Comparison of ENCODE assay signal across 21 cellular contexts in genomic region chr5:81370912-81371311, GRCh38. TPM values are rescaled to one million over a fixed set of nuclear protein-coding genes. Genes with fewer than 3 reads are reported as not detected.
DNase-seq lines count a peak whose midpoint lies in the region; ATAC-seq, FAIRE-seq and TF ChIP-seq lines count a peak whose summit lies in the region.
"Had no signal": no experiment of that assay in that cellular context is flagged by ENCODE, and none has a peak within 500 bp of the region (broad histone marks: within the 10 kb centered on the region; RNA-seq: fewer than 3 reads in every experiment).

No MANE protein-coding gene starts in this region.

- H3K4ac ChIP-seq in trophoblast cell (ENCODE audit: low read depth, low read length), result no peak overlapping the region

- no peak overlapping the region for H2BK120ac ChIP-seq in trophoblast cell (ENCODE audit: insufficient read depth, low read length, poor library complexity)

- H3K9me3 ChIP-seq in Caco-2, result no peaks in the 10 kb centered on the region
- H3K9me3 ChIP-seq in K562 (replicated peaks; ENCODE audit: control insufficient read depth, insufficient read depth, low read depth, low read length), result no peaks in the 10 kb centered on the region
- H3K9me3 ChIP-seq in right lobe of liver, result no peaks in the 10 kb centered on the region
- no peaks in the 10 kb centered on the region for H3K9me3 ChIP-seq in trophoblast cell (ENCODE audit: insufficient read depth, low read depth, low read length)

- H3K18ac ChIP-seq in trophoblast cell (ENCODE audit: low read length), result no peak overlapping the region

- intact Hi-C loops in Caco-2 (cut with micrococcal nuclease; ENCODE audit: unreplicated experiment), result loop anchor here (1.0 kb wide), 4 partner anchors 8 to 70 kb away; partner anchors contain the start of gene ZCCHC9
- intact Hi-C loops in K562 (cut with micrococcal nuclease), result no loop called here
- intact Hi-C loops in right lobe of liver (cut with DNase I), result no loop called here

- POLR2A ChIA-PET in Caco-2 (lab: Charles Lee), result no interaction called here
- POLR2A ChIA-PET in K562 (lab: Yijun Ruan, JAX), result interaction anchor here (0.7 kb wide), 1 partner anchor 14 kb away, joined by 3 read pairs; no protein-coding TSS in a partner anchor

- no peaks in the 10 kb centered on the region for H3K27me3 Mint-ChIP-seq in Caco-2 (ENCODE audit: insufficient read depth, unreplicated experiment)
- H3K27me3 Mint-ChIP-seq in stimulated activated memory B cell treated with anti-CD40 and anti-IgM and Interleukin-4, amounts not matched to agents 10 μg/mL and 1 μg/mL and 100 μg/mL, for 72 hours, result peaks cover 26% of the 10 kb centered on the region

- peak overlapping the region; percentile 57 for H3K27ac Mint-ChIP-seq in Caco-2 (ENCODE audit: unreplicated experiment)
- H3K27ac Mint-ChIP-seq in stimulated activated memory B cell treated with anti-CD40 and anti-IgM and Interleukin-4, amounts not matched to agents 10 μg/mL and 1 μg/mL and 100 μg/mL, for 72 hours, result no peak overlapping the region
- H3K27ac Mint-ChIP-seq: B cell; CD4-positive, alpha-beta T cell; CD8-positive, alpha-beta T cell had no signal

- no peak overlapping the region for H3K9ac ChIP-seq in K562 (ENCODE audit: insufficient read depth in 1 of 2, low read depth in 2 of 2, low read length in 2 of 2)
- H3K9ac ChIP-seq in trophoblast cell (ENCODE audit: low read length), result no peak overlapping the region
- H3K9ac ChIP-seq: BLaER1 treated with 17β-estradiol and CSF1 and Interleukin-3, amounts not matched to agents 10 nM and 100 nM had no signal

- no peak for TF ChIP-seq POLR2A in K562 (conservative IDR thresholded peaks at IDR 0.05)
- no peak for TF ChIP-seq POLR2A in right lobe of liver (IDR thresholded peaks at IDR 0.05)

- H3K4me1 ChIP-seq in Caco-2 (peaks cover 49% of the 10 kb centered on the region), K562 (replicated peaks in 1 of 2; ENCODE audit: control insufficient read depth in 2 of 2, insufficient read depth in 2 of 2, low read length in 2 of 2) (no peaks in the 10 kb centered on the region), right lobe of liver (peaks cover 0 to 35% (median 9%) of the 10 kb centered on the region in 4 donors), trophoblast cell (ENCODE audit: control insufficient read depth in 1 of 2, insufficient read depth in 2 of 2, low read length in 2 of 2) (no peaks in the 10 kb centered on the region)

- H3K27me3 ChIP-seq in Caco-2 (replicated peaks; ENCODE audit: control insufficient read depth, insufficient read depth, low read length) (no peaks in the 10 kb centered on the region), K562 (ENCODE audit: control insufficient read depth in 2 of 2, insufficient read depth in 2 of 2, low read length in 2 of 2) (peaks cover 14 to 27% of the 10 kb centered on the region in 2 experiments; a peak in 4 of 5 replicates), right lobe of liver (no peaks in the 10 kb centered on the region), trophoblast cell (ENCODE audit: insufficient read depth, low read length) (no peaks in the 10 kb centered on the region)
- H3K27me3 ChIP-seq: BLaER1 treated with 17β-estradiol and CSF1 and Interleukin-3, amounts not matched to agents 10 nM and 100 nM had no signal

- H3K36me3 ChIP-seq in Caco-2 (ENCODE audit: control insufficient read depth, insufficient read depth, low read length) (no peaks in the 10 kb centered on the region), K562 (ENCODE audit: control insufficient read depth, insufficient read depth, low read length) (no peaks in the 10 kb centered on the region), right lobe of liver (peaks cover 0 to 3% (median 1%) of the 10 kb centered on the region in 4 donors), trophoblast cell (ENCODE audit: control insufficient read depth in 1 of 2, insufficient read depth in 2 of 2, low read length in 2 of 2) (no peaks in the 10 kb centered on the region)
- H3K36me3 ChIP-seq: BLaER1 treated with 17β-estradiol and CSF1 and Interleukin-3, amounts not matched to agents 10 nM and 100 nM had no signal

- FAIRE-seq in K562 (lab: Jason Lieb, UNC), result no peak
- FAIRE-seq: A204.1, D721Med, G401.6, GM12891, GM19239 had no signal

- peak overlapping the region; percentile 45 for H3K4me3 Mint-ChIP-seq in Caco-2 (ENCODE audit: unreplicated experiment)
- H3K4me3 Mint-ChIP-seq in stimulated activated memory B cell treated with anti-CD40 and anti-IgM and Interleukin-4, amounts not matched to agents 10 μg/mL and 1 μg/mL and 100 μg/mL, for 72 hours, result no peak overlapping the region
- H3K4me3 Mint-ChIP-seq: B cell; CD4-positive, alpha-beta T cell; CD8-positive, alpha-beta T cell had no signal

- H3K79me2 ChIP-seq in K562 (ENCODE audit: control insufficient read depth, insufficient read depth, low read length) (no peaks in the 10 kb centered on the region), trophoblast cell (ENCODE audit: control insufficient read depth, insufficient read depth, low read length, poor library complexity) (no peaks in the 10 kb centered on the region)

- H3K79me1 ChIP-seq in trophoblast cell (ENCODE audit: low read length), result no peaks in the 10 kb centered on the region

- H2AK5ac ChIP-seq in trophoblast cell (ENCODE audit: low read length), result no peak overlapping the region

- CTCF ChIA-PET in Caco-2 (lab: Charles Lee) (interaction anchor here (1.2 kb wide), 1 partner anchor 71 kb away, joined by 5 read pairs; no protein-coding TSS in a partner anchor), K562 (lab: Yijun Ruan, JAX; ENCODE audit: low intra/inter-chr PET ratio) (no interaction called here)

- no peak for TF ChIP-seq EP300 in K562 (IDR thresholded peaks at IDR 0.05; ENCODE audit: low read length)

- no peak for TF ChIP-seq RAD21 in K562 (CRISPR knock-in tag; conservative IDR thresholded peaks at IDR 0.05 in 1 of 2, IDR thresholded peaks at IDR 0.05 in 1 of 2)

- no peak for TF ChIP-seq CTCF in Caco-2 (IDR thresholded peaks at IDR 0.05; ENCODE audit: insufficient read depth in 1 of 2, low read depth in 1 of 2, low read length in 1 of 2, severe bottlenecking in 1 of 2, unreplicated experiment in 1 of 2)
- TF ChIP-seq CTCF in K562 (IDR thresholded peaks at IDR 0.05 in 2 of 3, conservative IDR thresholded peaks at IDR 0.05 in 1 of 3; ENCODE audit: insufficient read depth in 2 of 3, low read depth in 1 of 3, low read length in 3 of 3), result no peak
- TF ChIP-seq CTCF in right lobe of liver (IDR thresholded peaks at IDR 0.05), result no peak

- H3K9me1 ChIP-seq in K562 (ENCODE audit: control insufficient read depth, insufficient read depth, low read length), result no peaks in the 10 kb centered on the region

- in situ Hi-C loops in K562 (cut with MboI), result no loop called here

- no peak overlapping the region for H4K12ac ChIP-seq in trophoblast cell (ENCODE audit: low read depth, low read length)

- no peak overlapping the region for H2AFZ ChIP-seq in K562 (ENCODE audit: low read depth, low read length)
- H2AFZ ChIP-seq in trophoblast cell (ENCODE audit: insufficient read depth, low read length, poor library complexity), result no peak overlapping the region

- H4K91ac ChIP-seq in trophoblast cell (ENCODE audit: low read depth, low read length), result no peak overlapping the region

- no peak for DNase-seq in Caco-2
- no peak for DNase-seq in K562 (ENCODE audit: extremely low read depth in 1 of 4, low spot score in 3 of 4)
- DNase-seq in right lobe of liver, result no peak
- DNase-seq in activated naive CD4-positive, alpha-beta T cell treated with Interleukin-2 at 50 U/mL for 16 hours, result no peak
- no peak for DNase-seq in trophoblast cell
- DNase-seq: 8988T; AML-193; CD4-positive, alpha-beta T cell; CD8-positive, alpha-beta T cell; DMS79 treated with DMSO at 0.1 percent for 48 hours; GF-D8 had no signal

- H3K14ac ChIP-seq in trophoblast cell (ENCODE audit: low read length), result no peak overlapping the region

- H3K23ac ChIP-seq in trophoblast cell (ENCODE audit: low read length), result no peak overlapping the region

- ATAC-seq in K562 (no peak), right lobe of liver (no peak), GM21786 (IDR thresholded peaks at IDR 0.05; ENCODE audit: unreplicated experiment) (no peak)
- no peak for ATAC-seq in stimulated activated memory B cell treated with anti-CD40 and anti-IgM and Interleukin-4, amounts not matched to agents 10 μg/mL and 1 μg/mL and 100 μg/mL, for 72 hours
- ATAC-seq: CD8-positive, alpha-beta T cell had no signal

- H3K36me3 Mint-ChIP-seq in Caco-2 (ENCODE audit: insufficient read depth, unreplicated experiment), result no peaks in the 10 kb centered on the region
- no peaks in the 10 kb centered on the region for H3K36me3 Mint-ChIP-seq in stimulated activated memory B cell treated with anti-CD40 and anti-IgM and Interleukin-4, amounts not matched to agents 10 μg/mL and 1 μg/mL and 100 μg/mL, for 72 hours
- H3K36me3 Mint-ChIP-seq: CD8-positive, alpha-beta T cell had no signal

- H2BK12ac ChIP-seq in trophoblast cell (ENCODE audit: low read length), result no peak overlapping the region

- H3K27ac ChIP-seq in K562 (ENCODE audit: extremely low read depth, low read depth, low read length) (no peak overlapping the region), right lobe of liver (peak overlapping the region in 2 of 3 donors; percentile 52 to 58), trophoblast cell (ENCODE audit: low read depth, low read length) (no peak overlapping the region)
- H3K27ac ChIP-seq: BLaER1 treated with 17β-estradiol and CSF1 and Interleukin-3, amounts not matched to agents 10 nM and 100 nM; C4-2B had no signal

- H4K8ac ChIP-seq in trophoblast cell (ENCODE audit: low read depth, low read length), result no peak overlapping the region

- H3K4me1 Mint-ChIP-seq in Caco-2 (ENCODE audit: low read depth, unreplicated experiment), result peaks cover 60% of the 10 kb centered on the region
- H3K4me1 Mint-ChIP-seq in stimulated activated memory B cell treated with anti-CD40 and anti-IgM and Interleukin-4, amounts not matched to agents 10 μg/mL and 1 μg/mL and 100 μg/mL, for 72 hours, result no peaks in the 10 kb centered on the region
- H3K4me1 Mint-ChIP-seq: B cell had no signal

- no peaks in the 10 kb centered on the region for H4K20me1 ChIP-seq in K562 (replicated peaks; ENCODE audit: control insufficient read depth, insufficient read depth, low read length)
- H4K20me1 ChIP-seq: BLaER1 treated with 17β-estradiol and CSF1 and Interleukin-3, amounts not matched to agents 10 nM and 100 nM had no signal

- TSS peak; percentile 28 for BruUV-seq in Caco-2 (replicated peaks; lab: Mats Ljungman, UMichigan)
- BruUV-seq in K562 (replicated peaks; lab: Mats Ljungman, UMichigan), result no TSS peak

- H3K4me3 ChIP-seq in Caco-2 (ENCODE audit: low read depth, low read length) (no peak overlapping the region), K562 (no peak overlapping the region), right lobe of liver (no peak overlapping the region), trophoblast cell (ENCODE audit: low read depth, low read length) (no peak overlapping the region)
- H3K4me3 ChIP-seq: BLaER1 treated with 17β-estradiol and CSF1 and Interleukin-3, amounts not matched to agents 10 nM and 100 nM had no signal

- H3K4me2 ChIP-seq in K562 (ENCODE audit: insufficient read depth, low read length) (no peak overlapping the region), trophoblast cell (ENCODE audit: low read length) (no peak overlapping the region)
- H3K4me2 ChIP-seq: BLaER1 treated with 17β-estradiol and CSF1 and Interleukin-3, amounts not matched to agents 10 nM and 100 nM had no signal

- H2BK5ac ChIP-seq in trophoblast cell (ENCODE audit: low read depth, low read length, poor library complexity), result no peak overlapping the region

- H3K9me3 Mint-ChIP-seq in Caco-2 (ENCODE audit: unreplicated experiment), result peaks cover 8% of the 10 kb centered on the region
- H3K9me3 Mint-ChIP-seq in stimulated activated memory B cell treated with anti-CD40 and anti-IgM and Interleukin-4, amounts not matched to agents 10 μg/mL and 1 μg/mL and 100 μg/mL, for 72 hours, result no peaks in the 10 kb centered on the region
- H3K9me3 Mint-ChIP-seq: CD4-positive, alpha-beta T cell; CD8-positive, alpha-beta T cell had no signal

RNA-seq across cellular contexts. Expression of gene ACOT12, which starts 23.0 kb away (rescaled TPM):
- total RNA-seq in Caco-2 (2022), result 1.4 TPM in 2 replicates
- total RNA-seq in K562 (2011; cell fraction: chromatin; rRNA removed; ENCODE audit: low replicate concordance), result not detected in 2 replicates
- not detected in 2 replicates for total RNA-seq in K562 (2011; cell fraction: nucleolus; rRNA removed)
- not detected in 2 replicates for total RNA-seq in K562 (2011; cell fraction: nucleoplasm; rRNA removed)
- not detected in 2 replicates for total RNA-seq in K562 (2014; rRNA removed)
- total RNA-seq in K562 (2014; rRNA removed; fragmentation: Illumina TruSeq; extraction: Trizol), result not detected in 2 replicates
- total RNA-seq in K562 (2015; rRNA removed; fragmentation: Illumina TruSeq; extraction: Trizol), result not detected in 2 replicates
- not detected in 2 replicates for total RNA-seq in K562 (2021)
- polyA plus RNA-seq in K562 (2011; rRNA removed), result not detected in 2 replicates
- polyA plus RNA-seq in K562 (2011; cell fraction: cytosol; rRNA removed), result not detected in 2 replicates
- not detected in 2 replicates for polyA plus RNA-seq in K562 (2011; cell fraction: nucleus; rRNA removed)
- not detected in 2 replicates for polyA plus RNA-seq in K562 (2012)
- not detected in 2 replicates for polyA plus RNA-seq in K562 (2014; fragmentation: Illumina TruSeq; extraction: Trizol)
- polyA plus RNA-seq in K562 (2014; fragmentation: Nextera tagmentation; extraction: Ambion mirVana), result not detected
- 0.03 TPM in 1 of 2 replicates, not detected in the other for polyA plus RNA-seq in K562 (2014; rRNA removed)
- not detected in 2 replicates for polyA minus RNA-seq in K562 (2011; rRNA and poly(A)+ RNA removed)
- not detected in 2 replicates for polyA minus RNA-seq in K562 (2011; cell fraction: cytosol; rRNA and poly(A)+ RNA removed)
- not detected in 2 replicates for polyA minus RNA-seq in K562 (2011; cell fraction: nucleus; rRNA and poly(A)+ RNA removed)
- total RNA-seq in right lobe of liver, result 100 to 1,000 TPM in 2 of 6 experiments, 10 to 100 TPM in 4; 50.5 to 115 (median 67.5) TPM
- not detected in 2 replicates for polyA plus RNA-seq in trophoblast cell (2013)
- total RNA-seq: B cell; CD8-positive, alpha-beta T cell had no signal

Comparison
In these comparisons a context has a peak if more than half of its experiments do, and no peak if none do; other contexts are left out.
1. H3K27ac ChIP-seq: peak in right lobe of liver (2 of 3); none in K562 (single experiment) and trophoblast cell (single experiment).
2. RNA of gene ACOT12, which starts 23.0 kb away (total RNA-seq): 50.5 to 115 TPM in right lobe of liver; 1.4 TPM in Caco-2 and not detected in K562; every median in the first group is over 10 times any median in the second.